Comparison of ENCODE assay signal across 8 cellular contexts in genomic region chr1:224329484-224329841, GRCh38. TPM values are rescaled to one million over a fixed set of nuclear protein-coding genes. Genes with fewer than 3 reads are reported as not detected.
A peak's percentile ranks its signal among the peaks of the same experiment; 100 is the strongest.
DNase-seq lines count a peak whose midpoint lies in the region; ATAC-seq and TF ChIP-seq lines count a peak whose summit lies in the region.

No MANE protein-coding gene starts in this region.

- no peaks in the 10 kb centered on the region for H3K27me3 ChIP-seq in breast epithelium
- H3K27me3 ChIP-seq in mucosa of rectum (ENCODE audit: control insufficient read depth in 2 of 2, insufficient read depth in 2 of 2, low read length in 2 of 2): no peaks in the 10 kb centered on the region

- H3K36me3 ChIP-seq in breast epithelium (no peaks in the 10 kb centered on the region), mucosa of rectum (ENCODE audit: control insufficient read depth in 2 of 2, insufficient read depth in 2 of 2, low read length in 2 of 2) (peaks cover 0 to 2% of the 10 kb centered on the region in 2 donors)

- DNase-seq in breast epithelium (ENCODE audit: low spot score in 2 of 2) (no peak), dermis blood vessel endothelial cell (no peak), pons (ENCODE audit: low spot score) (no peak), Ammon's horn (ENCODE audit: low spot score) (no peak)

- H3K9ac ChIP-seq in mucosa of rectum (ENCODE audit: low read depth in 1 of 2, low read length in 2 of 2): peak overlapping the region; percentile 80 to 96

- peak overlapping the region; percentile 96 for H3K27ac ChIP-seq in 22Rv1
- peak overlapping the region; percentile 93 for H3K27ac ChIP-seq in breast epithelium
- H3K27ac ChIP-seq in mucosa of rectum (ENCODE audit: low read depth in 2 of 2, low read length in 2 of 2): peak overlapping the region; percentile 90

- ATAC-seq in HG02852 (IDR thresholded peaks at IDR 0.05; ENCODE audit: unreplicated experiment): peak; percentile 2
- ATAC-seq in GM21619 (IDR thresholded peaks at IDR 0.05; ENCODE audit: unreplicated experiment): no peak

- H3K4me3 ChIP-seq in breast epithelium (peak overlapping the region; percentile 82 to 95 (median 86)), mucosa of rectum (ENCODE audit: low read length in 2 of 2) (peak overlapping the region; percentile 85 to 98)

- TF ChIP-seq CTCF in 22Rv1 (IDR thresholded peaks at IDR 0.05) (no peak), breast epithelium (IDR thresholded peaks at IDR 0.05) (no peak)

- H3K9me3 ChIP-seq in breast epithelium (no peaks in the 10 kb centered on the region), mucosa of rectum (ENCODE audit: control insufficient read depth in 2 of 2, low read length in 2 of 2) (no peaks in the 10 kb centered on the region)

- TF ChIP-seq POLR2A in breast epithelium (IDR thresholded peaks at IDR 0.05): no peak

- intact Hi-C loops in breast epithelium (cut with DNase I; ENCODE audit: low total_unique reads): no loop called here

- H3K4me1 ChIP-seq in breast epithelium: no peaks in the 10 kb centered on the region
- peaks cover 5 to 9% of the 10 kb centered on the region in 2 donors for H3K4me1 ChIP-seq in mucosa of rectum (ENCODE audit: control insufficient read depth in 2 of 2, insufficient read depth in 2 of 2, low read length in 2 of 2)

RNA-seq across cellular contexts. Expression of gene NVL, which starts 0.5 kb away (rescaled TPM):
- 10 to 100 TPM; 16.0 to 46.0 (median 30.8) TPM for total RNA-seq in breast epithelium
- 31.0 and 38.2 TPM in 2 replicates for total RNA-seq in dermis blood vessel endothelial cell

RNA-seq across cellular contexts. Expression of gene CNIH4, which starts 27.2 kb away (rescaled TPM):
- total RNA-seq in breast epithelium: 10 to 100 TPM; 42.9 to 54.1 (median 43.3) TPM
- 80.3 and 82.5 TPM in 2 replicates for total RNA-seq in dermis blood vessel endothelial cell
